ENCODE assay signal across 8 cellular contexts in the genomic region with DNA sequence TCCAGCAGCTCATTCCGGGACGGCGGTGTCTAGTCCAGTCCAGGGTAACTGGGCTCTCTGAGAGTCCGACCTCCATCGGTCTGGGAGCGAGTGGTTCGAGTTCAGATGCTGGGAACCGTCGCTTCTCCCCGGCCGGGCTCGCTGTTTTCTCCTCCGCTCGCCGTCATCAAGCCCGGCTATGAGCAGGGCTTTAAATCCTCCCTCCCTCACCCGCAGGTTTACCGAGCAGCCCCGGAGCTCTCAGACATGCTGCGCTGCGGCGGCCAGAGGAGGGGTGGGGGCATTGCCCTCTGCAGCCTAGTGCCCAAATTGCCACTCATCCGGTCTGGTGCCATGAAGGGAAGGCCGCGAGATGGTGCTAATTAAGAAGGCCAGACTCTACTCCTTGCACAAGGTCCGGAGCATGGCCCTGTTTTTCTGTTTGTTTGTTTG. TPM values are rescaled to one million over a fixed set of nuclear protein-coding genes. Genes with fewer than 3 reads are reported as not detected.
A peak's percentile ranks its signal among the peaks of the same experiment; 100 is the strongest.
DNase-seq lines count a peak whose midpoint lies in the region; ATAC-seq, FAIRE-seq and TF ChIP-seq lines count a peak whose summit lies in the region.

No MANE protein-coding gene starts in this region.

- H3K79me2 ChIP-seq in keratinocyte (ENCODE audit: control insufficient read depth, insufficient read depth, low read length): no peaks in the 10 kb centered on the region

- H3K9me3 Mint-ChIP-seq in activated naive CD4-positive, alpha-beta T cell treated with anti-CD3 and anti-CD28 coated beads, Interleukin-2, amount 50 U/mL, for 24 hours: peaks cover 4% of the 10 kb centered on the region
- no peaks in the 10 kb centered on the region for H3K9me3 Mint-ChIP-seq in activated CD4-positive, alpha-beta memory T cell treated with anti-CD3 and anti-CD28 coated beads, Interleukin-2, amount 10 ng/mL, durations not matched to agents 7 days and 5 days

- peak overlapping the region; percentile 9 for H2AFZ ChIP-seq in keratinocyte (ENCODE audit: control insufficient read depth, low read length)

- WGBS in adrenal gland, 4 donors: 14 to 44% (median 18%) methylated on average over 14 to 26 of the region's 26 CpGs

- no peak overlapping the region for H3K27ac ChIP-seq in keratinocyte (ENCODE audit: control insufficient read depth, insufficient read depth, low read length)
- H3K27ac ChIP-seq in upper lobe of right lung: no peak overlapping the region
- no peak overlapping the region for H3K27ac ChIP-seq in substantia nigra (ENCODE audit: low read depth, low read length, poor library complexity, severe bottlenecking)
- no peak overlapping the region for H3K27ac ChIP-seq in adrenal gland

- no peak for DNase-seq in activated naive CD4-positive, alpha-beta T cell treated with anti-CD3 and anti-CD28 coated beads, Interleukin-2, amount 50 U/mL, for 16 hours
- DNase-seq in keratinocyte (ENCODE audit: low read depth, low spot score) (no peak), upper lobe of right lung (no peak), substantia nigra (lab: John Stamatoyannopoulos, UW) (no peak), adrenal gland (no peak)
- no peak for DNase-seq in activated CD4-positive, alpha-beta memory T cell treated with anti-CD3 and anti-CD28 coated beads, Interleukin-2, amount 10 ng/mL, durations not matched to agents 7 days and 5 days

- H3K9me1 ChIP-seq in keratinocyte (ENCODE audit: control insufficient read depth, extremely low read depth, insufficient read depth, low read length): no peaks in the 10 kb centered on the region

- no peaks in the 10 kb centered on the region for H3K4me1 ChIP-seq in keratinocyte (ENCODE audit: control insufficient read depth, extremely low read depth, insufficient read depth, low read length)
- peaks cover 5% of the 10 kb centered on the region for H3K4me1 ChIP-seq in upper lobe of right lung
- no peaks in the 10 kb centered on the region for H3K4me1 ChIP-seq in adrenal gland (replicated peaks in 1 of 2)

- peaks cover 3% of the 10 kb centered on the region for H3K36me3 Mint-ChIP-seq in activated naive CD4-positive, alpha-beta T cell treated with anti-CD3 and anti-CD28 coated beads, Interleukin-2, amount 50 U/mL, for 24 hours
- peaks cover 8% of the 10 kb centered on the region for H3K36me3 Mint-ChIP-seq in activated CD4-positive, alpha-beta memory T cell treated with anti-CD3 and anti-CD28 coated beads, Interleukin-2, amount 10 ng/mL, durations not matched to agents 7 days and 5 days (ENCODE audit: low read depth)

- POLR2A ChIA-PET in activated CD4-positive, alpha-beta memory T cell treated with anti-CD3 and anti-CD28 coated beads, Interleukin-2, amount 10 ng/mL, durations not matched to agents 7 days and 5 days (lab: Charles Lee): no interaction called here

- H3K9me3 ChIP-seq in keratinocyte (ENCODE audit: control insufficient read depth, low read depth, low read length) (peaks cover 11% of the 10 kb centered on the region), upper lobe of right lung (no peaks in the 10 kb centered on the region), adrenal gland (replicated peaks in 1 of 3) (no peaks in the 10 kb centered on the region)

- no peaks in the 10 kb centered on the region for H3K36me3 ChIP-seq in keratinocyte (ENCODE audit: control insufficient read depth in 2 of 2, extremely low read depth in 1 of 2, insufficient read depth in 2 of 2, low read length in 2 of 2)
- H3K36me3 ChIP-seq in upper lobe of right lung: no peaks in the 10 kb centered on the region
- no peaks in the 10 kb centered on the region for H3K36me3 ChIP-seq in adrenal gland (replicated peaks in 1 of 2)

- TF ChIP-seq CTCF in keratinocyte (optimal IDR thresholded peaks at IDR 0.05 in 1 of 3, IDR thresholded peaks at IDR 0.05 in 1 of 3, conservative IDR thresholded peaks at IDR 0.05 in 1 of 3; ENCODE audit: extremely low read depth in 1 of 3, insufficient read depth in 2 of 3, low read length in 3 of 3) (no peak), upper lobe of right lung (IDR thresholded peaks at IDR 0.05) (no peak), adrenal gland (IDR thresholded peaks at IDR 0.05) (no peak)

- H3K27me3 Mint-ChIP-seq in activated naive CD4-positive, alpha-beta T cell treated with anti-CD3 and anti-CD28 coated beads, Interleukin-2, amount 50 U/mL, for 24 hours: peaks cover 75% of the 10 kb centered on the region
- H3K27me3 Mint-ChIP-seq in activated CD4-positive, alpha-beta memory T cell treated with anti-CD3 and anti-CD28 coated beads, Interleukin-2, amount 10 ng/mL, durations not matched to agents 7 days and 5 days: peaks cover 75% of the 10 kb centered on the region

- peak overlapping the region; percentile 33 for H3K4me3 Mint-ChIP-seq in activated naive CD4-positive, alpha-beta T cell treated with anti-CD3 and anti-CD28 coated beads, Interleukin-2, amount 50 U/mL, for 24 hours
- no peak overlapping the region for H3K4me3 Mint-ChIP-seq in activated CD4-positive, alpha-beta memory T cell treated with anti-CD3 and anti-CD28 coated beads, Interleukin-2, amount 10 ng/mL, durations not matched to agents 7 days and 5 days

- H3K4me2 ChIP-seq in keratinocyte (ENCODE audit: control insufficient read depth, extremely low read depth, insufficient read depth, low read depth, low read length): peak overlapping the region; percentile 32

- dilution Hi-C loops in keratinocyte (cut with MboI; ENCODE audit: extremely low pct_ligation_motif_present, low sequenced_read_pairs): no loop called here

- CTCF ChIA-PET in activated CD4-positive, alpha-beta memory T cell treated with anti-CD3 and anti-CD28 coated beads, Interleukin-2, amount 10 ng/mL, durations not matched to agents 7 days and 5 days (lab: Charles Lee): interaction anchor here (1.1 to 1.5 kb wide), 3 partner anchors 32 to 321 kb away, joined by 3 to 5 read pairs (median 3); no protein-coding TSS in a partner anchor

- H3K27me3 ChIP-seq in keratinocyte (ENCODE audit: control insufficient read depth, extremely low read depth, insufficient read depth, low read length) (peaks cover 84% of the 10 kb centered on the region), upper lobe of right lung (peaks cover 100% of the 10 kb centered on the region), adrenal gland (peaks cover 82% of the 10 kb centered on the region)

- H3K27ac Mint-ChIP-seq in activated naive CD4-positive, alpha-beta T cell treated with anti-CD3 and anti-CD28 coated beads, Interleukin-2, amount 50 U/mL, for 24 hours: no peak overlapping the region
- H3K27ac Mint-ChIP-seq in activated CD4-positive, alpha-beta memory T cell treated with anti-CD3 and anti-CD28 coated beads, Interleukin-2, amount 10 ng/mL, durations not matched to agents 7 days and 5 days: no peak overlapping the region

- FAIRE-seq in keratinocyte (lab: Jason Lieb, UNC): no peak

- intact Hi-C loops in upper lobe of right lung (cut with DNase I) (no loop called here), adrenal gland (cut with DNase I) (loop anchor here in 1 of 2 donors (10.0 kb wide), 1 partner anchor 192 kb away; no protein-coding TSS in a partner anchor)

- ATAC-seq in SK-N-SH treated with all-trans-retinoic acid at 6 μM for 48 hours (peak; percentile 2; the same call in 1 of the 3 replicates), upper lobe of right lung (peak; percentile 19)

- no peak for TF ChIP-seq POLR2A in adrenal gland (IDR thresholded peaks at IDR 0.05)

- H4K20me1 ChIP-seq in keratinocyte (ENCODE audit: control insufficient read depth, extremely low read depth, insufficient read depth, low read length): no peaks in the 10 kb centered on the region

- H3K9ac ChIP-seq in keratinocyte (ENCODE audit: control insufficient read depth, extremely low read depth, insufficient read depth, low read length): no peak overlapping the region

- H3K4me1 Mint-ChIP-seq in activated naive CD4-positive, alpha-beta T cell treated with anti-CD3 and anti-CD28 coated beads, Interleukin-2, amount 50 U/mL, for 24 hours: peaks cover 27% of the 10 kb centered on the region
- peaks cover 22% of the 10 kb centered on the region for H3K4me1 Mint-ChIP-seq in activated CD4-positive, alpha-beta memory T cell treated with anti-CD3 and anti-CD28 coated beads, Interleukin-2, amount 10 ng/mL, durations not matched to agents 7 days and 5 days

- no peak overlapping the region for H3K4me3 ChIP-seq in keratinocyte (ENCODE audit: control insufficient read depth in 2 of 3, extremely low read depth in 1 of 3, insufficient read depth in 2 of 3, low read depth in 1 of 3, low read length in 3 of 3)
- H3K4me3 ChIP-seq in upper lobe of right lung: no peak overlapping the region
- no peak overlapping the region for H3K4me3 ChIP-seq in adrenal gland

TF ChIP-seq in SK-N-SH treated with all-trans-retinoic acid at 6 μM for 48 hours, 23 proteins besides CTCF, POLR2A, EP300 and RAD21 (continues in another document):
- TF ChIP-seq ZC3H10 (CRISPR knock-in tag; IDR thresholded peaks at IDR 0.05) (no peak), ESRRG (CRISPR knock-in tag; IDR thresholded peaks at IDR 0.05) (no peak), ISL1 (CRISPR knock-in tag; IDR thresholded peaks at IDR 0.05) (no peak), ZFP3 (CRISPR knock-in tag; IDR thresholded peaks at IDR 0.05) (no peak), OSR1 (CRISPR knock-in tag; IDR thresholded peaks at IDR 0.05) (no peak), ZNF8 (CRISPR knock-in tag; IDR thresholded peaks at IDR 0.05) (no peak)
- TF ChIP-seq, protein P1, sequence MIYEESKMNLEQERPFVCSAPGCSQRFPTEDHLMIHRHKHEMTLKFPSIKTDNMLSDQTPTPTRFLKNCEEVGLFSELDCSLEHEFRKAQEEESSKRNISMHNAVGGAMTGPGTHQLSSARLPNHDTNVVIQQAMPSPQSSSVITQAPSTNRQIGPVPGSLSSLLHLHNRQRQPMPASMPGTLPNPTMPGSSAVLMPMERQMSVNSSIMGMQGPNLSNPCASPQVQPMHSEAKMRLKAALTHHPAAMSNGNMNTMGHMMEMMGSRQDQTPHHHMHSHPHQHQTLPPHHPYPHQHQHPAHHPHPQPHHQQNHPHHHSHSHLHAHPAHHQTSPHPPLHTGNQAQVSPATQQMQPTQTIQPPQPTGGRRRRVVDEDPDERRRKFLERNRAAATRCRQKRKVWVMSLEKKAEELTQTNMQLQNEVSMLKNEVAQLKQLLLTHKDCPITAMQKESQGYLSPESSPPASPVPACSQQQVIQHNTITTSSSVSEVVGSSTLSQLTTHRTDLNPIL (CRISPR knock-in tag; IDR thresholded peaks at IDR 0.05; ENCODE audit: low read depth): no peak

RNA-seq across cellular contexts. Expression of a gene that starts 23.2 kb away (rescaled TPM):
- polyA plus RNA-seq in keratinocyte: not detected in 3 replicates
- not detected for polyA plus RNA-seq in keratinocyte (2011; ENCODE audit: low read depth)
- polyA plus RNA-seq in keratinocyte (2011; cell fraction: cytosol; rRNA removed): not detected in 2 replicates
- not detected in 2 replicates for polyA plus RNA-seq in keratinocyte (2011; cell fraction: nucleus; rRNA removed)
- not detected in 2 replicates for polyA plus RNA-seq in keratinocyte (2012; ENCODE audit: low replicate concordance)
- polyA minus RNA-seq in keratinocyte: not detected in 3 replicates
- not detected for polyA minus RNA-seq in keratinocyte (2011; cell fraction: cytosol; rRNA and poly(A)+ RNA removed)
- not detected in 2 replicates for polyA minus RNA-seq in keratinocyte (2011; cell fraction: nucleus; rRNA and poly(A)+ RNA removed)
- not detected for total RNA-seq in upper lobe of right lung
- total RNA-seq in activated CD4-positive, alpha-beta memory T cell treated with anti-CD3 and anti-CD28 coated beads, Interleukin-2, amount 10 ng/mL, durations not matched to agents 7 days and 5 days: not detected
- total RNA-seq in adrenal gland: 10 to 100 TPM in 3 of 8 donors, 1 to 10 TPM in 2, under 1 TPM in 3; 0.11 to 44.9 (median 2.7) TPM
- 10 to 100 TPM; 12.6 to 56.1 (median 43.6) TPM for polyA plus RNA-seq in adrenal gland
